In the genomic region with DNA sequence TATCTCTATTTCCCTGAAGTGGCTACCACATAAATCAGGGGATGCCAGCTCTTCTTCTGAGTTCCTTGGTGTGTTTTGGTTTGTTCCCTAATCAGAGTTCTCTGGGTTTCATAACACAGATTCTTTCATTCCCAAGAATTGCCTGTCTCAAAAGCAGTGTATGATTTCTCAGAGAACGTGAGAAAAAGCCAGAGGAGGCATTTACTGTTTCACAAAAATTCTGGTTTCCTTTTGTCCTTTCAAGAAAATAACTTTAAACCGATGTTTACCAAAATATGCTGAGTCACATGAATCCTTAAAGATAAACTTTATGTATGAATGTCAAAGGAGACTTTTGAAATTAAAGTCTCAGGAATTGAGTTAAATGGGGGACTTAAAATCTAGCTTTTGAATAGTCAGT, we compare ENCODE assay signal across 30 cellular contexts.
DNase-seq lines count a peak whose midpoint lies in the region; ATAC-seq, FAIRE-seq and TF ChIP-seq lines count a peak whose summit lies in the region.
"Had no signal": no experiment of that assay in that cellular context is flagged by ENCODE, and none has a peak within 500 bp of the region (broad histone marks: within the 10 kb centered on the region; RNA-seq: fewer than 3 reads in every experiment).

No MANE protein-coding gene starts in this region.

- in situ Hi-C loops in K562 (cut with MboI) = no loop called here

- intact Hi-C loops in left ventricle myocardium inferior (cut with micrococcal nuclease) = no loop called here
- intact Hi-C loops in heart left ventricle (cut with DNase I) = no loop called here
- intact Hi-C loops in K562 (cut with micrococcal nuclease) = no loop called here

- no peaks in the 10 kb centered on the region for H4K20me1 ChIP-seq in K562 (replicated peaks; ENCODE audit: control insufficient read depth, insufficient read depth, low read length)

- TF ChIP-seq POLR2A in heart left ventricle (IDR thresholded peaks at IDR 0.05) (no peak), K562 (conservative IDR thresholded peaks at IDR 0.05) (no peak)

- H3K36me3 ChIP-seq in left ventricle myocardium inferior = no peaks in the 10 kb centered on the region
- H3K36me3 ChIP-seq in heart left ventricle = no peaks in the 10 kb centered on the region
- no peaks in the 10 kb centered on the region for H3K36me3 ChIP-seq in K562 (ENCODE audit: control insufficient read depth, insufficient read depth, low read length)
- no peaks in the 10 kb centered on the region for H3K36me3 ChIP-seq in right atrium auricular region
- H3K36me3 ChIP-seq: left lung had no signal

- TF ChIP-seq RAD21 in K562 (CRISPR knock-in tag; conservative IDR thresholded peaks at IDR 0.05 in 1 of 2, IDR thresholded peaks at IDR 0.05 in 1 of 2) = no peak

- CTCF ChIA-PET in K562 (lab: Yijun Ruan, JAX; ENCODE audit: low intra/inter-chr PET ratio) = no interaction called here

- no peaks in the 10 kb centered on the region for H3K27me3 ChIP-seq in left ventricle myocardium inferior (ENCODE audit: low read depth)
- no peaks in the 10 kb centered on the region for H3K27me3 ChIP-seq in heart left ventricle
- no peaks in the 10 kb centered on the region for H3K27me3 ChIP-seq in K562 (ENCODE audit: control insufficient read depth in 2 of 2, insufficient read depth in 2 of 2, low read length in 2 of 2)
- no peaks in the 10 kb centered on the region for H3K27me3 ChIP-seq in right atrium auricular region
- H3K27me3 ChIP-seq: foreskin keratinocyte, left lung had no signal

- POLR2A ChIA-PET in K562 (lab: Yijun Ruan, JAX) = interaction anchor here (0.6 kb wide), 1 partner anchor 680 kb away, joined by 3 read pairs; no protein-coding TSS in a partner anchor

- no peak overlapping the region for H3K9ac ChIP-seq in K562 (ENCODE audit: insufficient read depth in 1 of 2, low read depth in 2 of 2, low read length in 2 of 2)
- H3K9ac ChIP-seq: parathyroid adenoma had no signal

- FAIRE-seq in K562 (lab: Jason Lieb, UNC) = no peak

- ATAC-seq in heart left ventricle = no peak
- ATAC-seq in K562 = no peak
- ATAC-seq in HG03280 (IDR thresholded peaks at IDR 0.05; ENCODE audit: unreplicated experiment) = no peak
- ATAC-seq in HG03097 (IDR thresholded peaks at IDR 0.05; ENCODE audit: low FRiP score, unreplicated experiment) = no peak
- ATAC-seq: activated CD8-positive, alpha-beta memory T cell treated with anti-CD3 and anti-CD28 coated beads, Interleukin-2, amount 10 ng/mL, durations not matched to agents 7 days and 5 days; activated T-cell treated with anti-CD3 and anti-CD28 coated beads, Interleukin-2, amount 50 U/mL, for 72 hours; foreskin keratinocyte; left lung; stimulated activated naive CD8-positive, alpha-beta T cell treated with anti-CD3 and anti-CD28 coated beads, Interleukin-15, amount 100 ng/mL, for 72 hours had no signal

- no peak for TF ChIP-seq CTCF in left ventricle myocardium inferior (IDR thresholded peaks at IDR 0.05; ENCODE audit: borderline replicate concordance)
- TF ChIP-seq CTCF in heart left ventricle (IDR thresholded peaks at IDR 0.05) = no peak
- no peak for TF ChIP-seq CTCF in K562 (IDR thresholded peaks at IDR 0.05 in 2 of 3, conservative IDR thresholded peaks at IDR 0.05 in 1 of 3; ENCODE audit: insufficient read depth in 2 of 3, low read depth in 1 of 3, low read length in 3 of 3)
- TF ChIP-seq CTCF in right atrium auricular region (IDR thresholded peaks at IDR 0.05) = no peak

- BruUV-seq in K562 (replicated peaks; lab: Mats Ljungman, UMichigan) = no TSS peak

- no peak overlapping the region for H3K4me2 ChIP-seq in K562 (ENCODE audit: insufficient read depth, low read length)

- 64 to 69% (median 67%) methylated on average over 2 of the region's 2 CpGs for WGBS in heart left ventricle, 4 donors
- WGBS in K562 (ENCODE audit: insufficient coverage, low coverage, missing lambda C conversion rate) = 3% methylated on average over 2 of the region's 2 CpGs

- H3K27ac ChIP-seq in left ventricle myocardium inferior (replicated peaks) = peak overlapping the region; percentile 46
- peak overlapping the region in 4 of 12 donors; percentile 14 to 21 (median 20) for H3K27ac ChIP-seq in heart left ventricle
- H3K27ac ChIP-seq in K562 (ENCODE audit: extremely low read depth, low read depth, low read length) = no peak overlapping the region
- peak overlapping the region; percentile 24 to 41 for H3K27ac ChIP-seq in right atrium auricular region
- H3K27ac ChIP-seq: C4-2B, dorsolateral prefrontal cortex, foreskin keratinocyte, left lung, parathyroid adenoma had no signal

- no peak for DNase-seq in left ventricle myocardium inferior
- DNase-seq in heart left ventricle = no peak
- no peak for DNase-seq in K562 (ENCODE audit: extremely low read depth in 1 of 4, low spot score in 3 of 4)
- no peak for DNase-seq in right atrium auricular region (ENCODE audit: low spot score)
- DNase-seq in NCI-H1105 (lab: John Stamatoyannopoulos, UW) = no peak
- DNase-seq in stimulated activated naive CD4-positive, alpha-beta T cell (lab: John Stamatoyannopoulos, UW) = no peak
- DNase-seq: activated CD4-positive, alpha-beta T cell treated with anti-CD3 and anti-CD28 coated beads for 48 hours; activated CD8-positive, alpha-beta memory T cell treated with anti-CD3 and anti-CD28 coated beads, Interleukin-2, amount 10 ng/mL, durations not matched to agents 7 days and 5 days; activated naive CD4-positive, alpha-beta T cell treated with Interleukin-2 at 50 U/mL for 16 hours; activated T-cell treated with anti-CD3 and anti-CD28 coated beads, Interleukin-2, amount 50 U/mL, for 72 hours; anterior cingulate cortex; Calu3; caudate nucleus; dorsolateral prefrontal cortex; foreskin keratinocyte; H9; hypothalamus; Kasumi-1; left lung; NCI-H1048; NCI-H187 treated with DMSO at 0.1 percent for 48 hours; NCI-H69; right cardiac atrium; RPMI8226; stimulated activated naive CD8-positive, alpha-beta T cell treated with anti-CD3 and anti-CD28 coated beads, Interleukin-15, amount 100 ng/mL, for 72 hours; trophoblast cell had no signal

- H2AFZ ChIP-seq in K562 (ENCODE audit: low read depth, low read length) = no peak overlapping the region
- H2AFZ ChIP-seq: parathyroid adenoma had no signal

- no peak for TF ChIP-seq EP300 in K562 (IDR thresholded peaks at IDR 0.05; ENCODE audit: low read length)

- H3K4me3 ChIP-seq in left ventricle myocardium inferior (no peak overlapping the region), heart left ventricle (no peak overlapping the region), K562 (no peak overlapping the region), right atrium auricular region (no peak overlapping the region)
- H3K4me3 ChIP-seq: dorsolateral prefrontal cortex, left lung had no signal

- H3K4me1 ChIP-seq in left ventricle myocardium inferior (peaks cover 12% of the 10 kb centered on the region), heart left ventricle (peaks cover 0 to 42% (median 0%) of the 10 kb centered on the region in 12 donors), K562 (replicated peaks in 1 of 2; ENCODE audit: control insufficient read depth in 2 of 2, insufficient read depth in 2 of 2, low read length in 2 of 2) (no peaks in the 10 kb centered on the region), right atrium auricular region (peaks cover 0 to 7% of the 10 kb centered on the region in 2 donors)
- H3K4me1 ChIP-seq: foreskin keratinocyte, left lung, parathyroid adenoma had no signal

- H3K79me2 ChIP-seq in K562 (ENCODE audit: control insufficient read depth, insufficient read depth, low read length) = no peaks in the 10 kb centered on the region
- H3K79me2 ChIP-seq: parathyroid adenoma had no signal

- H3K9me1 ChIP-seq in K562 (ENCODE audit: control insufficient read depth, insufficient read depth, low read length) = no peaks in the 10 kb centered on the region

- H3K9me3 ChIP-seq in left ventricle myocardium inferior (replicated peaks) (no peaks in the 10 kb centered on the region), heart left ventricle (no peaks in the 10 kb centered on the region), K562 (replicated peaks; ENCODE audit: control insufficient read depth, insufficient read depth, low read depth, low read length) (no peaks in the 10 kb centered on the region), right atrium auricular region (no peaks in the 10 kb centered on the region)
- H3K9me3 ChIP-seq: left lung had no signal

TF ChIP-seq in K562, 482 proteins besides CTCF, POLR2A, EP300 and RAD21 (continues in another document):
- no peak for TF ChIP-seq E2F1 (CRISPR knock-in tag; IDR thresholded peaks at IDR 0.05)
- TF ChIP-seq NEUROD1 (IDR thresholded peaks at IDR 0.05; ENCODE audit: borderline replicate concordance, low read depth, low read length, partially characterized antibody) = no peak
- no peak for TF ChIP-seq CAMTA2 (CRISPR knock-in tag; conservative IDR thresholded peaks at IDR 0.05)
- no peak for TF ChIP-seq HDAC2 (IDR thresholded peaks at IDR 0.05)
- TF ChIP-seq, protein P1, sequence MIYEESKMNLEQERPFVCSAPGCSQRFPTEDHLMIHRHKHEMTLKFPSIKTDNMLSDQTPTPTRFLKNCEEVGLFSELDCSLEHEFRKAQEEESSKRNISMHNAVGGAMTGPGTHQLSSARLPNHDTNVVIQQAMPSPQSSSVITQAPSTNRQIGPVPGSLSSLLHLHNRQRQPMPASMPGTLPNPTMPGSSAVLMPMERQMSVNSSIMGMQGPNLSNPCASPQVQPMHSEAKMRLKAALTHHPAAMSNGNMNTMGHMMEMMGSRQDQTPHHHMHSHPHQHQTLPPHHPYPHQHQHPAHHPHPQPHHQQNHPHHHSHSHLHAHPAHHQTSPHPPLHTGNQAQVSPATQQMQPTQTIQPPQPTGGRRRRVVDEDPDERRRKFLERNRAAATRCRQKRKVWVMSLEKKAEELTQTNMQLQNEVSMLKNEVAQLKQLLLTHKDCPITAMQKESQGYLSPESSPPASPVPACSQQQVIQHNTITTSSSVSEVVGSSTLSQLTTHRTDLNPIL (CRISPR knock-in tag; IDR thresholded peaks at IDR 0.05) = no peak
